21 cellular contexts compared by ENCODE assay signal in the genomic region with DNA sequence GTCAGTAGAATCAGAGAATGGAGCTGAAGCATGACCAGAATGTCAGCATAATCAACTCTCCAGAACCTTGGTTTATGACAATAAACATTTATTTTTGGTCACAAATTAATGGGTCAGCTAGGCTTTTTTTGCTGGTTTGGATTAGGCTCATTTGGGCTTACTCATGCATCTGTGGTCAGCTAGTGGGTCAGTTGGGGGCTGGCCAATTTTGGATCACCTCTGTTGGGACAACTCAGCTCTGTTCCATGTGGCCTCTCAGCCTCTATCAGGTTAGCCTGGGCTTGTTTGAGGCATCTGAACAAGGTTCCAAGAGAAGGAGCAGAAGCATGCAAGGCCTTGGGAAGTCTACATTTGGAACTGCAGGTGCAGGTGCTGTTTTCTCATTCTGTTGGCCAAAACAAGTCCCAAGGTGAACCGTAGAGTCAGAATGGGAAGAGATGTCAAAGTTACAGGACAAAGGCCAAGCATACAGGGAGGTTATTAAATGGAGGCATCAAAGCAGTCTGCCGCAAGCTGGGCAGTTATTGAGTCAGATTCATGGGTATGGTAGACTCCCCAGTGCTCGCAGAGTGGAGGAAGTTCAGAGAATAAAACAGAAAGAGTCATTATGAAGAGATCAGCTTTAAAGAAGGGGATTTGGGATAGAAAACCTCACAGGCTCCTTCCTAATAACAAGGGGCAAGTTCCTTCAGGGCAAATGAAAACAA.
A peak's percentile ranks its signal among the peaks of the same experiment; 100 is the strongest.
DNase-seq lines count a peak whose midpoint lies in the region; ATAC-seq and TF ChIP-seq lines count a peak whose summit lies in the region.
"Had no signal": no experiment of that assay in that cellular context is flagged by ENCODE, and none has a peak within 500 bp of the region (broad histone marks: within the 10 kb centered on the region; RNA-seq: fewer than 3 reads in every experiment).

No MANE protein-coding gene starts in this region.

- H3K4me1 Mint-ChIP-seq in natural killer cell = no peaks in the 10 kb centered on the region
- H3K4me1 Mint-ChIP-seq: activated naive CD8-positive, alpha-beta T cell treated with anti-CD3 and anti-CD28 coated beads for 36 hours; IgD-negative memory B cell; naive thymus-derived CD8-positive, alpha-beta T cell had no signal

- DNase-seq in left ventricle myocardium superior = no peak
- no peak for DNase-seq in left ventricle myocardium inferior
- DNase-seq in RPMI7951 (ENCODE audit: low read depth) = peak; percentile 96
- peak; percentile 37 for DNase-seq in iris pigment epithelial cell (ENCODE audit: low read depth)
- DNase-seq in activated CD4-positive, alpha-beta T cell treated with anti-CD3 and anti-CD28 coated beads for 1 hour = no peak
- DNase-seq in DMS79 (lab: John Stamatoyannopoulos, UW) = no peak
- no peak for DNase-seq in natural killer cell
- DNase-seq in NCI-H1092 treated with DMSO at 0.1 percent for 48 hours (lab: John Stamatoyannopoulos, UW) = no peak
- DNase-seq: activated CD4-positive, alpha-beta memory T cell treated with anti-CD3 and anti-CD28 coated beads for 36 hours; activated naive CD8-positive, alpha-beta T cell treated with anti-CD3 and anti-CD28 coated beads for 36 hours; activated T-cell treated with anti-CD3 and anti-CD28 coated beads, Interleukin-2, amount 50 U/mL, for 24 hours; erythroblast; GDM1; naive thymus-derived CD8-positive, alpha-beta T cell; NCI-H1048; stimulated activated naive B cell treated with anti-CD40 and anti-IgM and Interleukin-4, amounts not matched to agents 10 μg/mL and 1 μg/mL and 100 μg/mL, for 72 hours; upper lobe of right lung; WERI-Rb-1 had no signal

- no peaks in the 10 kb centered on the region for H3K27me3 Mint-ChIP-seq in natural killer cell (ENCODE audit: low read depth in 2 of 2)
- H3K27me3 Mint-ChIP-seq: activated CD4-positive, alpha-beta memory T cell treated with anti-CD3 and anti-CD28 coated beads for 36 hours; activated naive CD8-positive, alpha-beta T cell treated with anti-CD3 and anti-CD28 coated beads for 36 hours; activated T-cell treated with anti-CD3 and anti-CD28 coated beads, Interleukin-2, amount 50 U/mL, for 24 hours; dendritic cell treated with granulocyte-macrophage colony-stimulating factor and Interleukin-4, amounts not matched to agents 40 ng/mL and 50 ng/mL, for 4 days; IgD-negative memory B cell; naive thymus-derived CD8-positive, alpha-beta T cell; stimulated activated naive B cell treated with anti-CD40 and anti-IgM and Interleukin-4, amounts not matched to agents 10 μg/mL and 1 μg/mL and 100 μg/mL, for 72 hours had no signal

- peaks cover 0 to 2% of the 10 kb centered on the region in 2 donors for H3K9me3 Mint-ChIP-seq in natural killer cell
- H3K9me3 Mint-ChIP-seq: activated naive CD8-positive, alpha-beta T cell treated with anti-CD3 and anti-CD28 coated beads for 36 hours; activated T-cell treated with anti-CD3 and anti-CD28 coated beads, Interleukin-2, amount 50 U/mL, for 24 hours; dendritic cell treated with granulocyte-macrophage colony-stimulating factor and Interleukin-4, amounts not matched to agents 40 ng/mL and 50 ng/mL, for 4 days; stimulated activated naive B cell treated with anti-CD40 and anti-IgM and Interleukin-4, amounts not matched to agents 10 μg/mL and 1 μg/mL and 100 μg/mL, for 72 hours had no signal

- no peaks in the 10 kb centered on the region for H3K27me3 ChIP-seq in left ventricle myocardium inferior (ENCODE audit: low read depth)
- H3K27me3 ChIP-seq: breast epithelium, upper lobe of right lung had no signal

- no peak overlapping the region for H3K27ac ChIP-seq in left ventricle myocardium inferior (replicated peaks)
- H3K27ac ChIP-seq: breast epithelium, upper lobe of right lung, WERI-Rb-1 had no signal

- H3K36me3 Mint-ChIP-seq in natural killer cell = no peaks in the 10 kb centered on the region
- H3K36me3 Mint-ChIP-seq: activated CD4-positive, alpha-beta memory T cell treated with anti-CD3 and anti-CD28 coated beads for 36 hours; activated naive CD8-positive, alpha-beta T cell treated with anti-CD3 and anti-CD28 coated beads for 36 hours; naive thymus-derived CD8-positive, alpha-beta T cell; stimulated activated naive B cell treated with anti-CD40 and anti-IgM and Interleukin-4, amounts not matched to agents 10 μg/mL and 1 μg/mL and 100 μg/mL, for 72 hours had no signal

- H3K36me3 ChIP-seq in left ventricle myocardium inferior = no peaks in the 10 kb centered on the region
- H3K36me3 ChIP-seq: breast epithelium, upper lobe of right lung, WERI-Rb-1 had no signal

- ATAC-seq in left ventricle myocardium superior (peak; percentile 20), natural killer cell (no peak)
- ATAC-seq: naive thymus-derived CD8-positive, alpha-beta T cell; stimulated activated naive B cell treated with anti-CD40 and anti-IgM and Interleukin-4, amounts not matched to agents 10 μg/mL and 1 μg/mL and 100 μg/mL, for 72 hours; upper lobe of right lung had no signal

- H3K4me3 Mint-ChIP-seq in natural killer cell = no peak overlapping the region
- H3K4me3 Mint-ChIP-seq: activated CD4-positive, alpha-beta memory T cell treated with anti-CD3 and anti-CD28 coated beads for 36 hours; activated naive CD8-positive, alpha-beta T cell treated with anti-CD3 and anti-CD28 coated beads for 36 hours; activated T-cell treated with anti-CD3 and anti-CD28 coated beads, Interleukin-2, amount 50 U/mL, for 24 hours; dendritic cell treated with granulocyte-macrophage colony-stimulating factor and Interleukin-4, amounts not matched to agents 40 ng/mL and 50 ng/mL, for 4 days; IgD-negative memory B cell; naive thymus-derived CD8-positive, alpha-beta T cell; stimulated activated naive B cell treated with anti-CD40 and anti-IgM and Interleukin-4, amounts not matched to agents 10 μg/mL and 1 μg/mL and 100 μg/mL, for 72 hours had no signal

- no peaks in the 10 kb centered on the region for H3K9me3 ChIP-seq in left ventricle myocardium inferior (replicated peaks)
- H3K9me3 ChIP-seq: breast epithelium, upper lobe of right lung had no signal

- intact Hi-C loops in left ventricle myocardium superior (cut with micrococcal nuclease) (no loop called here), left ventricle myocardium inferior (cut with micrococcal nuclease) (no loop called here), natural killer cell (cut with micrococcal nuclease) (no loop called here)

- H3K4me3 ChIP-seq in left ventricle myocardium inferior = no peak overlapping the region
- H3K4me3 ChIP-seq: breast epithelium, upper lobe of right lung had no signal

- TF ChIP-seq CTCF in left ventricle myocardium inferior (IDR thresholded peaks at IDR 0.05; ENCODE audit: borderline replicate concordance) (no peak), natural killer cell (IDR thresholded peaks at IDR 0.05) (no peak)

- H3K27ac Mint-ChIP-seq in natural killer cell = no peak overlapping the region
- H3K27ac Mint-ChIP-seq: activated CD4-positive, alpha-beta memory T cell treated with anti-CD3 and anti-CD28 coated beads for 36 hours; activated naive CD8-positive, alpha-beta T cell treated with anti-CD3 and anti-CD28 coated beads for 36 hours; activated T-cell treated with anti-CD3 and anti-CD28 coated beads, Interleukin-2, amount 50 U/mL, for 24 hours; dendritic cell treated with granulocyte-macrophage colony-stimulating factor and Interleukin-4, amounts not matched to agents 40 ng/mL and 50 ng/mL, for 4 days; IgD-negative memory B cell; naive thymus-derived CD8-positive, alpha-beta T cell; stimulated activated naive B cell treated with anti-CD40 and anti-IgM and Interleukin-4, amounts not matched to agents 10 μg/mL and 1 μg/mL and 100 μg/mL, for 72 hours had no signal

- peaks cover 49% of the 10 kb centered on the region for H3K4me1 ChIP-seq in left ventricle myocardium inferior
- H3K4me1 ChIP-seq: breast epithelium, upper lobe of right lung had no signal

Comparison
In these comparisons a context has a peak if more than half of its experiments do, and no peak if none do; other contexts are left out.
1. DNase-seq: peak in RPMI7951 (single experiment) and iris pigment epithelial cell (single experiment); none in left ventricle myocardium superior (single experiment), left ventricle myocardium inferior (single experiment), activated CD4-positive, alpha-beta T cell treated with anti-CD3 and anti-CD28 coated beads for 1 hour (single experiment), DMS79 (single experiment), natural killer cell (single experiment) and NCI-H1092 treated with DMSO at 0.1 percent for 48 hours (single experiment).